ENCODE assay signal across 25 cellular contexts in genomic region chr12:65613692-65614091, GRCh38.
"Had no signal": no experiment of that assay in that cellular context is flagged by ENCODE, and none has a peak within 500 bp of the region (broad histone marks: within the 10 kb centered on the region; RNA-seq: fewer than 3 reads in every experiment).

No MANE protein-coding gene starts in this region.

- H3K27ac ChIP-seq: breast epithelium, heart right ventricle, left lung, lower lobe of right lung, neural progenitor cell, testis, transverse colon had no signal

- H3K27me3 ChIP-seq: breast epithelium, neural progenitor cell, testis had no signal

- FAIRE-seq: urothelium cell line had no signal

- H3K9me3 ChIP-seq: breast epithelium, heart right ventricle, left lung, lower lobe of right lung, testis, transverse colon had no signal

- H3K36me3 ChIP-seq: breast epithelium, heart right ventricle, left lung, lower lobe of right lung, neural progenitor cell, transverse colon had no signal

- H3K4me2 ChIP-seq: neural progenitor cell had no signal

- H2AFZ ChIP-seq: neural progenitor cell had no signal

- DNase-seq: activated CD4-positive, alpha-beta T cell treated with anti-CD3 and anti-CD28 coated beads for 1 hour; activated CD4-positive, alpha-beta T cell treated with anti-CD3 and anti-CD28 coated beads, Interleukin-2, amount 50 U/mL, for 1 hour; activated CD8-positive, alpha-beta memory T cell treated with anti-CD3 and anti-CD28 coated beads, Interleukin-2, amount 10 ng/mL, durations not matched to agents 7 days and 5 days; activated CD8-positive, alpha-beta T cell treated with anti-CD3 and anti-CD28 coated beads, Interleukin-2, amount 10 ng/mL, durations not matched to agents 7 days and 5 days; activated naive CD4-positive, alpha-beta T cell; activated T-cell treated with anti-CD3 and anti-CD28 coated beads, Interleukin-2, amount 50 U/mL, for 48 hours; dermis blood vessel endothelial cell; effector CD4-positive, alpha-beta T cell; foreskin melanocyte; heart right ventricle; kidney glomerular epithelial cell; left lung; lower lobe of right lung; mesendoderm; natural killer cell; posterior cingulate gyrus; right cardiac atrium; stimulated activated CD4-positive, alpha-beta T cell treated with anti-CD3 and anti-CD28 coated beads, Interleukin-2, amount 100 ng/mL, for 48 hours; stimulated activated naive CD4-positive, alpha-beta T cell treated with Interleukin-2 at 50 U/mL for 16 hours; T-helper 17 cell; testis; transverse colon had no signal

- H3K4me3 ChIP-seq: breast epithelium, heart right ventricle, left lung, lower lobe of right lung, neural progenitor cell, testis, transverse colon had no signal

- H3K4me1 ChIP-seq: breast epithelium, heart right ventricle, left lung, lower lobe of right lung, neural progenitor cell, testis, transverse colon had no signal
